Comparison of ENCODE assay signal across 1 cellular context in the genomic region with DNA sequence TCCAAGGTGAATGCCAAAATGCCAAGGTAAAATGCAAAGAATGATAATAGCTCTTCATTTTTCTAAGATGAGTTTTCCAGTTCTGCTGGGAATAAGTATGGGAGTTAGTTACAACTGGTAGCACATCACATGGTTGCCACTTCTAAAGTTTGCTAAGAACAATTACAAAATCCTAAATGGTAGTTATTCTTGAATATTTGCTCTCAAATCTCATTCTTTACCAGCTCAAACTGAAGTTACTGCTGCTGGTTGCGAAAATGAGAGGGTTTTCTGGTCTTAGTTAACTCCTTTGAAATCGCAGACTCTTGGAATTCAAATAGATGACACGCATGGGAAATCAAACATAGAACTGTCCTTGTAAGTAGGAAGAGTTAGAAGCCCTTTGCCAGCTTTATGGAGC.
TF ChIP-seq lines count a peak whose summit lies in the region.

No MANE protein-coding gene starts in this region.

TF ChIP-seq in H1, 55 proteins besides CTCF, POLR2A, EP300 and RAD21 (continued from another document):
- TF ChIP-seq, protein P1, sequence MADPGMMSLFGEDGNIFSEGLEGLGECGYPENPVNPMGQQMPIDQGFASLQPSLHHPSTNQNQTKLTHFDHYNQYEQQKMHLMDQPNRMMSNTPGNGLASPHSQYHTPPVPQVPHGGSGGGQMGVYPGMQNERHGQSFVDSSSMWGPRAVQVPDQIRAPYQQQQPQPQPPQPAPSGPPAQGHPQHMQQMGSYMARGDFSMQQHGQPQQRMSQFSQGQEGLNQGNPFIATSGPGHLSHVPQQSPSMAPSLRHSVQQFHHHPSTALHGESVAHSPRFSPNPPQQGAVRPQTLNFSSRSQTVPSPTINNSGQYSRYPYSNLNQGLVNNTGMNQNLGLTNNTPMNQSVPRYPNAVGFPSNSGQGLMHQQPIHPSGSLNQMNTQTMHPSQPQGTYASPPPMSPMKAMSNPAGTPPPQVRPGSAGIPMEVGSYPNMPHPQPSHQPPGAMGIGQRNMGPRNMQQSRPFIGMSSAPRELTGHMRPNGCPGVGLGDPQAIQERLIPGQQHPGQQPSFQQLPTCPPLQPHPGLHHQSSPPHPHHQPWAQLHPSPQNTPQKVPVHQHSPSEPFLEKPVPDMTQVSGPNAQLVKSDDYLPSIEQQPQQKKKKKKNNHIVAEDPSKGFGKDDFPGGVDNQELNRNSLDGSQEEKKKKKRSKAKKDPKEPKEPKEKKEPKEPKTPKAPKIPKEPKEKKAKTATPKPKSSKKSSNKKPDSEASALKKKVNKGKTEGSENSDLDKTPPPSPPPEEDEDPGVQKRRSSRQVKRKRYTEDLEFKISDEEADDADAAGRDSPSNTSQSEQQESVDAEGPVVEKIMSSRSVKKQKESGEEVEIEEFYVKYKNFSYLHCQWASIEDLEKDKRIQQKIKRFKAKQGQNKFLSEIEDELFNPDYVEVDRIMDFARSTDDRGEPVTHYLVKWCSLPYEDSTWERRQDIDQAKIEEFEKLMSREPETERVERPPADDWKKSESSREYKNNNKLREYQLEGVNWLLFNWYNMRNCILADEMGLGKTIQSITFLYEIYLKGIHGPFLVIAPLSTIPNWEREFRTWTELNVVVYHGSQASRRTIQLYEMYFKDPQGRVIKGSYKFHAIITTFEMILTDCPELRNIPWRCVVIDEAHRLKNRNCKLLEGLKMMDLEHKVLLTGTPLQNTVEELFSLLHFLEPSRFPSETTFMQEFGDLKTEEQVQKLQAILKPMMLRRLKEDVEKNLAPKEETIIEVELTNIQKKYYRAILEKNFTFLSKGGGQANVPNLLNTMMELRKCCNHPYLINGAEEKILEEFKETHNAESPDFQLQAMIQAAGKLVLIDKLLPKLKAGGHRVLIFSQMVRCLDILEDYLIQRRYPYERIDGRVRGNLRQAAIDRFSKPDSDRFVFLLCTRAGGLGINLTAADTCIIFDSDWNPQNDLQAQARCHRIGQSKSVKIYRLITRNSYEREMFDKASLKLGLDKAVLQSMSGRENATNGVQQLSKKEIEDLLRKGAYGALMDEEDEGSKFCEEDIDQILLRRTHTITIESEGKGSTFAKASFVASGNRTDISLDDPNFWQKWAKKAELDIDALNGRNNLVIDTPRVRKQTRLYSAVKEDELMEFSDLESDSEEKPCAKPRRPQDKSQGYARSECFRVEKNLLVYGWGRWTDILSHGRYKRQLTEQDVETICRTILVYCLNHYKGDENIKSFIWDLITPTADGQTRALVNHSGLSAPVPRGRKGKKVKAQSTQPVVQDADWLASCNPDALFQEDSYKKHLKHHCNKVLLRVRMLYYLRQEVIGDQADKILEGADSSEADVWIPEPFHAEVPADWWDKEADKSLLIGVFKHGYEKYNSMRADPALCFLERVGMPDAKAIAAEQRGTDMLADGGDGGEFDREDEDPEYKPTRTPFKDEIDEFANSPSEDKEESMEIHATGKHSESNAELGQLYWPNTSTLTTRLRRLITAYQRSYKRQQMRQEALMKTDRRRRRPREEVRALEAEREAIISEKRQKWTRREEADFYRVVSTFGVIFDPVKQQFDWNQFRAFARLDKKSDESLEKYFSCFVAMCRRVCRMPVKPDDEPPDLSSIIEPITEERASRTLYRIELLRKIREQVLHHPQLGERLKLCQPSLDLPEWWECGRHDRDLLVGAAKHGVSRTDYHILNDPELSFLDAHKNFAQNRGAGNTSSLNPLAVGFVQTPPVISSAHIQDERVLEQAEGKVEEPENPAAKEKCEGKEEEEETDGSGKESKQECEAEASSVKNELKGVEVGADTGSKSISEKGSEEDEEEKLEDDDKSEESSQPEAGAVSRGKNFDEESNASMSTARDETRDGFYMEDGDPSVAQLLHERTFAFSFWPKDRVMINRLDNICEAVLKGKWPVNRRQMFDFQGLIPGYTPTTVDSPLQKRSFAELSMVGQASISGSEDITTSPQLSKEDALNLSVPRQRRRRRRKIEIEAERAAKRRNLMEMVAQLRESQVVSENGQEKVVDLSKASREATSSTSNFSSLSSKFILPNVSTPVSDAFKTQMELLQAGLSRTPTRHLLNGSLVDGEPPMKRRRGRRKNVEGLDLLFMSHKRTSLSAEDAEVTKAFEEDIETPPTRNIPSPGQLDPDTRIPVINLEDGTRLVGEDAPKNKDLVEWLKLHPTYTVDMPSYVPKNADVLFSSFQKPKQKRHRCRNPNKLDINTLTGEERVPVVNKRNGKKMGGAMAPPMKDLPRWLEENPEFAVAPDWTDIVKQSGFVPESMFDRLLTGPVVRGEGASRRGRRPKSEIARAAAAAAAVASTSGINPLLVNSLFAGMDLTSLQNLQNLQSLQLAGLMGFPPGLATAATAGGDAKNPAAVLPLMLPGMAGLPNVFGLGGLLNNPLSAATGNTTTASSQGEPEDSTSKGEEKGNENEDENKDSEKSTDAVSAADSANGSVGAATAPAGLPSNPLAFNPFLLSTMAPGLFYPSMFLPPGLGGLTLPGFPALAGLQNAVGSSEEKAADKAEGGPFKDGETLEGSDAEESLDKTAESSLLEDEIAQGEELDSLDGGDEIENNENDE (IDR thresholded peaks at IDR 0.05; ENCODE audit: insufficient replicate concordance, low read length), result no peak
- TF ChIP-seq TAF1 (IDR thresholded peaks at IDR 0.05; ENCODE audit: low read depth, low read length), result no peak
- TF ChIP-seq CHD2 (IDR thresholded peaks at IDR 0.05; ENCODE audit: low read length), result no peak
- TF ChIP-seq, protein P2, sequence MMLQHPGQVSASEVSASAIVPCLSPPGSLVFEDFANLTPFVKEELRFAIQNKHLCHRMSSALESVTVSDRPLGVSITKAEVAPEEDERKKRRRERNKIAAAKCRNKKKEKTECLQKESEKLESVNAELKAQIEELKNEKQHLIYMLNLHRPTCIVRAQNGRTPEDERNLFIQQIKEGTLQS (IDR thresholded peaks at IDR 0.05; ENCODE audit: insufficient read depth, low read depth, low read length), result no peak
- no peak for TF ChIP-seq SP4 (IDR thresholded peaks at IDR 0.05; ENCODE audit: low read length)
- TF ChIP-seq RFX5 (IDR thresholded peaks at IDR 0.05; ENCODE audit: borderline replicate concordance, low read depth, low read length), result no peak
- TF ChIP-seq PHF8 (conservative IDR thresholded peaks at IDR 0.05; ENCODE audit: low read depth, low read length), result no peak
- no peak for TF ChIP-seq JUND (IDR thresholded peaks at IDR 0.05; ENCODE audit: low read length)
- TF ChIP-seq JUN (IDR thresholded peaks at IDR 0.05; ENCODE audit: low read depth, low read length), result no peak
- TF ChIP-seq SAP30 (IDR thresholded peaks at IDR 0.05; ENCODE audit: insufficient read depth, insufficient replicate concordance, low read length), result no peak
- no peak for TF ChIP-seq YY1 (IDR thresholded peaks at IDR 0.05; ENCODE audit: low read depth, low read length)
- TF ChIP-seq, protein P3, sequence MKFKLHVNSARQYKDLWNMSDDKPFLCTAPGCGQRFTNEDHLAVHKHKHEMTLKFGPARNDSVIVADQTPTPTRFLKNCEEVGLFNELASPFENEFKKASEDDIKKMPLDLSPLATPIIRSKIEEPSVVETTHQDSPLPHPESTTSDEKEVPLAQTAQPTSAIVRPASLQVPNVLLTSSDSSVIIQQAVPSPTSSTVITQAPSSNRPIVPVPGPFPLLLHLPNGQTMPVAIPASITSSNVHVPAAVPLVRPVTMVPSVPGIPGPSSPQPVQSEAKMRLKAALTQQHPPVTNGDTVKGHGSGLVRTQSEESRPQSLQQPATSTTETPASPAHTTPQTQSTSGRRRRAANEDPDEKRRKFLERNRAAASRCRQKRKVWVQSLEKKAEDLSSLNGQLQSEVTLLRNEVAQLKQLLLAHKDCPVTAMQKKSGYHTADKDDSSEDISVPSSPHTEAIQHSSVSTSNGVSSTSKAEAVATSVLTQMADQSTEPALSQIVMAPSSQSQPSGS (IDR thresholded peaks at IDR 0.05; ENCODE audit: low read length), result no peak
- no peak for TF ChIP-seq NRF1 (IDR thresholded peaks at IDR 0.05; ENCODE audit: low read depth, low read length)
